In the genomic region with DNA sequence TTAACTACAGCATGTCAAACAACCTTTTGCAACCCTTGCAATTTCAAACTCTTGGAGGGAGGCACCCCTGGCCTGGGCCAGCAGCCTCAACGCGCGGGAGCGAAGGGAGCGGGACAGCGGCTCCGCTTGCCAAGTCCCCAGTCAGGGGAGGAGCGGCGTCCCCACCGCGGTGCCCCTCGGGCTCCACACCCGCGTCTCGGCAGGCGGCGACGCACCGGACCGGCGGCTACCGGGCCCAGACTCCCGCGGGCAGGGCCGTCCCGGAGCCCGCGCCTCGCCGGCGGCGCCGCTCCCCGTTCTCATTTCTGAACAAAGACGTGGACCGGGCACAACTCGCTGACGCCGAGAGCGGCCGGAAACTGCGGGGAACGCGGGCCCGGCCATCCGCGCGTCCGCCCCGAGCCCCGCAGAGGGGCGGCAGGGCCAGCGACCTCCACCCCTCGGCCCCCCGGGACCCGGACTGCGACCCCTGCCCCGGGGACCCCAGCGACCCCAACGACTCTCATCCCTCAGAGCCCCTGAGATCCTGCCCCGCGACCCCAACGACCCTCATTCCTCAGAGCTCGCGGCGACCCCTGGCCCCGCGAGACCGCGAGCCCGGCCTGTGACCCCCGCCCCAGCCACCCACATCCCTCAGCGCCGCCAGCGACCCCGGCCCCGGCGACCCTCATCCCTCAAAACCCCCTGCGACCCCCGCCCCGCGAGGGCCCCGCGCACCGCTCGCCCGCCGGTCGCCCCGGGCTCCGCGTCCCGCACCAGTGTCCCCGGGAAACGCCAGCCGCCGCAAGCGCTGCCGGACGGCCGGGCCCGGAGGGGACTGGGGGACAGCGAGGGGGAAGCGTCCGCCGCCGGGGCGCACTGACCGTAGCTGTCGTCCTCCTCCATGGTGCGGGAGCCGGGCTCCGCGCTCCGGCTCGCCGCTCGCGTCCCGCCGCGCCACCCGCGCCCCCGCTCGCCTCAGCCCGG, we compare ENCODE assay signal across 1 cellular context.
A peak's percentile ranks its signal among the peaks of the same experiment; 100 is the strongest.
TF ChIP-seq lines count a peak whose summit lies in the region.

A gene with protein sequence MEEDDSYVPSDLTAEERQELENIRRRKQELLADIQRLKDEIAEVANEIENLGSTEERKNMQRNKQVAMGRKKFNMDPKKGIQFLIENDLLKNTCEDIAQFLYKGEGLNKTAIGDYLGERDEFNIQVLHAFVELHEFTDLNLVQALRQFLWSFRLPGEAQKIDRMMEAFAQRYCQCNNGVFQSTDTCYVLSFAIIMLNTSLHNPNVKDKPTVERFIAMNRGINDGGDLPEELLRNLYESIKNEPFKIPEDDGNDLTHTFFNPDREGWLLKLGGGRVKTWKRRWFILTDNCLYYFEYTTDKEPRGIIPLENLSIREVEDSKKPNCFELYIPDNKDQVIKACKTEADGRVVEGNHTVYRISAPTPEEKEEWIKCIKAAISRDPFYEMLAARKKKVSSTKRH (minus strand): TSS at position 935 of the 966 bp plus-strand sequence. CDS start 50 bp downstream, at position 885.

TF ChIP-seq in HEK293, 187 proteins besides CTCF, POLR2A, EP300 and RAD21 (continued from another document):
- TF ChIP-seq ZNF341 (tag by site-specific recombination; IDR thresholded peaks at IDR 0.05; ENCODE audit: low read depth) (0 out of 2 replicates have a peak, but pooled peaks have one; percentile 22), PATZ1 (tag by site-specific recombination; IDR thresholded peaks at IDR 0.05) (0 out of 2 replicates have a peak, but pooled peaks have one; percentile 32), MZF1 (tag by site-specific recombination; IDR thresholded peaks at IDR 0.05; ENCODE audit: borderline replicate concordance) (peak; percentile 54; the same call in 1 of the 2 replicates), ZNF660 (tag by site-specific recombination; IDR thresholded peaks at IDR 0.05) (peak; percentile 69; the same call in 1 of the 2 replicates), ZNF174 (tag by site-specific recombination; IDR thresholded peaks at IDR 0.05) (no peak), GLIS1 (tag by site-specific recombination; IDR thresholded peaks at IDR 0.05) (peak; percentile 9; the same call in 1 of the 2 replicates), ZFP69B (tag by site-specific recombination; IDR thresholded peaks at IDR 0.05) (no peak), ZBTB8A (tag by site-specific recombination; IDR thresholded peaks at IDR 0.05) (peak; percentile 47), BCL11B (tag by site-specific recombination; IDR thresholded peaks at IDR 0.05; ENCODE audit: low read depth) (peak; percentile 89; the same call in 1 of the 2 replicates), ZNF335 (tag by site-specific recombination; conservative IDR thresholded peaks at IDR 0.05) (peak; percentile 30; the same call in 1 of the 2 replicates), BCL11A (tag by site-specific recombination; IDR thresholded peaks at IDR 0.05; ENCODE audit: low read depth) (no peak), ZBTB10 (tag by site-specific recombination; IDR thresholded peaks at IDR 0.05) (peak; percentile 44; the same call in 1 of the 2 replicates)
